In the genomic region with DNA sequence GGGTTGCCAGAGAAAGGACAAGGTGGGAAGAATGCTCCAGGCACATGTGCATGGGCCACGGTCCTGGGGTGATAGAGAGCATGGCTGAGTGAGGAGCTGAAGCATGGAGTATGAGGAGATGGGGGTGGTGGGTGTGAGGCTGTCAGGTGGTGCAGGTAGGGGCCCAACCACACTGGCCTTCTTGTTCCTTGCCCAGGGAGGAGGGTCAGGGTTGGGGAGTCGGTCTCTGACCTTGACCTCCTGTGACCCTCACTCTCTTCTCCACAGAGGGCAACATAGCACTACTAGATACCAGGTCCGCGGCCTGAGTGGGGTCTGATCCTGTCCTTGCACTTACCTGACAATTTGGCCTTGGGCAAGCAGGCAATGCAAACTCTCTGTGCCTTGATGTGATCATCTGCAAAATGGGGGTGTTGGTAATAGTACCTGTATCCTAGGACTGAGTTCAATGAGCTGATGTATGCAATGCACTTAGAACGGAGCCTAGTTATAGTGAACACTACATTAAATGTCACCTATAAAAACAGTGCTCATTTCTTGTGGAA, we compare ENCODE assay signal across 21 cellular contexts.
"Had no signal": no experiment of that assay in that cellular context is flagged by ENCODE, and none has a peak within 500 bp of the region (broad histone marks: within the 10 kb centered on the region; RNA-seq: fewer than 3 reads in every experiment).

No MANE protein-coding gene starts in this region.

- H3K36me3 ChIP-seq: colonic mucosa, pancreas, upper lobe of left lung, uterus had no signal

- H3K27me3 ChIP-seq: colonic mucosa, hepatocyte, pancreas, upper lobe of left lung, uterus had no signal

- H3K27me3 Mint-ChIP-seq: naive B cell, progenitor cell of endocrine pancreas had no signal

- H3K4me1 ChIP-seq: colonic mucosa, pancreas, uterus had no signal

- H3K27ac Mint-ChIP-seq: endodermal cell, progenitor cell of endocrine pancreas had no signal

- H3K9me3 ChIP-seq: colonic mucosa, pancreas, upper lobe of left lung, uterus had no signal

- H3K4me3 ChIP-seq: colonic mucosa, hepatocyte, lung, pancreas, smooth muscle cell, upper lobe of left lung, uterus had no signal

- H3K27ac ChIP-seq: colonic mucosa, hepatocyte, pancreas, uterus had no signal

- H3K4me3 Mint-ChIP-seq: endodermal cell, naive B cell had no signal

- DNase-seq: colonic mucosa; effector CD4-positive, alpha-beta T cell; endodermal cell; erythroblast; foreskin melanocyte; head of caudate nucleus; kidney; left cardiac atrium; left ventricle myocardium superior; mesenchymal stem cell; naive B cell; nucleus accumbens; pancreas; stimulated activated CD4-positive, alpha-beta T cell treated with anti-CD3 and anti-CD28 coated beads, Interleukin-2, amount 100 ng/mL, for 48 hours; stimulated activated naive CD4-positive, alpha-beta T cell treated with Interleukin-2 at 50 U/mL for 16 hours; upper lobe of left lung; uterus had no signal

- ATAC-seq: pancreas had no signal
